16 cellular contexts compared by ENCODE assay signal in the genomic region with DNA sequence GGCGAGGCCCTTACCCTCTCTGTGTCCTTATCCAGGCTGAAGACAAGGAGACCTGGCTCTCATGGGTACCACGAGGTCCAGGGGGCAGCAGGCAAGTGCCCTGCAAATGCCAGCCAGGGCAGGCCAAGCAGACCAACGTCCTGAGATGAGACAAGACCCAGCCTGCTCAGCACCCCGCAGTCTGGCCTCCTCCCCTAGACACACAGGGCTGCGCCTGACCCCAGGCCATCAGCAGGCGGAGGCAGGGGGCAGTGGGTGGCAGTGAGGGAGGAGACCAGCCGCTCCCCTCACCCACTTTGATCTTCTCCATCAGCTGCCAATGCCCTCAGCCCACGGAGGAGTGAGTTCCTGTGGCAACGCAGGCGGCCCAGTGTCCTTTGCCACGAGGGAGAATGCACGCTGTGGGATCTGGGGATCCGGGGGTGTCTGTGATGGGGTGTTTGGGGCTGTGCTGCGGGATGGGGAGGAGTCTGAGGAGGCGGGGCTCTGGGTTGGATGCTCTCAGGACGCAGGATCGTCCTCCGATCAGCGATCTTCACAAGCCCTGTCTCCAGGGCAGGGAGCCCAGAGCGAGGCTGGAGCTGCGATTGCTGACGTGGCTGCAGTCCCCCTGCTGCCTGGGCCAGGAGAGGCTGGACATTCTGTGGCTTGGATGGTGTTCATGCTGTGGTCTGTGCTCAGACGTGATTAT. TPM values are rescaled to one million over a fixed set of nuclear protein-coding genes. Genes with fewer than 3 reads are reported as not detected.
DNase-seq lines count a peak whose midpoint lies in the region; ATAC-seq and TF ChIP-seq lines count a peak whose summit lies in the region.
"Had no signal": no experiment of that assay in that cellular context is flagged by ENCODE, and none has a peak within 500 bp of the region (broad histone marks: within the 10 kb centered on the region; RNA-seq: fewer than 3 reads in every experiment).

No MANE protein-coding gene starts in this region.

- POLR2A ChIA-PET in BJ (lab: Charles Lee) = no interaction called here

- no peak for TF ChIP-seq POLR2A in GM18505 (IDR thresholded peaks at IDR 0.05; ENCODE audit: borderline replicate concordance, extremely low read depth, insufficient read depth, insufficient read length)

- H3K4me1 ChIP-seq in effector memory CD4-positive, alpha-beta T cell (ENCODE audit: control insufficient read depth, insufficient read depth, low read length, poor library complexity, severe bottlenecking) = peaks cover 10% of the 10 kb centered on the region

- no peaks in the 10 kb centered on the region for H3K4me1 Mint-ChIP-seq in activated T-helper 1 cell treated with anti-CD3 and anti-CD28 coated beads, Interleukin-12 subunit alpha, Interleukin-12 subunit beta, Interleukin-2, Interleukin-4 antibody, amounts not matched to agents 30 ng/mL and 10 ng/mL and 1 ng/mL, durations not matched to agents 14 hours and 24 hours and 36 hours (ENCODE audit: low read depth)
- H3K4me1 Mint-ChIP-seq: immature natural killer cell had no signal

- H3K27me3 Mint-ChIP-seq in activated T-helper 1 cell treated with anti-CD3 and anti-CD28 coated beads, Interleukin-12 subunit alpha, Interleukin-12 subunit beta, Interleukin-2, Interleukin-4 antibody, amounts not matched to agents 30 ng/mL and 10 ng/mL and 1 ng/mL, durations not matched to agents 14 hours and 24 hours and 36 hours (ENCODE audit: insufficient read depth) = peaks cover 2% of the 10 kb centered on the region
- H3K27me3 Mint-ChIP-seq: CD4-positive, alpha-beta memory T cell; naive B cell had no signal

- peaks cover 4% of the 10 kb centered on the region; the same call in 1 of the 2 replicates for H3K36me3 ChIP-seq in BJ (ENCODE audit: control insufficient read depth, insufficient read depth, low read length)
- H3K36me3 ChIP-seq in effector memory CD4-positive, alpha-beta T cell (ENCODE audit: control insufficient read depth, insufficient read depth, low read length) = no peaks in the 10 kb centered on the region

- no peak for ATAC-seq in GM18505 (IDR thresholded peaks at IDR 0.05; ENCODE audit: unreplicated experiment)

- H3K9me3 Mint-ChIP-seq in activated T-helper 1 cell treated with anti-CD3 and anti-CD28 coated beads, Interleukin-12 subunit alpha, Interleukin-12 subunit beta, Interleukin-2, Interleukin-4 antibody, amounts not matched to agents 30 ng/mL and 10 ng/mL and 1 ng/mL, durations not matched to agents 14 hours and 24 hours and 36 hours = no peaks in the 10 kb centered on the region
- H3K9me3 Mint-ChIP-seq: brain; CD4-positive, alpha-beta memory T cell; immature natural killer cell; naive B cell had no signal

- peak; percentile 31 for DNase-seq in BJ (ENCODE audit: low read depth)
- DNase-seq in RPMI7951 (ENCODE audit: low read depth) = peak; percentile 58
- peak; percentile 93 for DNase-seq in fibroblast of gingiva (ENCODE audit: low read depth)
- peak; percentile 92 for DNase-seq in posterior vena cava (ENCODE audit: low spot score)
- DNase-seq in OCI-M2 (lab: John Stamatoyannopoulos, UW; ENCODE audit: unreplicated experiment) = no peak
- no peak for DNase-seq in activated T-helper 1 cell treated with anti-CD3 and anti-CD28 coated beads, Interleukin-12 subunit alpha, Interleukin-12 subunit beta, Interleukin-2, Interleukin-4 antibody, amounts not matched to agents 30 ng/mL and 10 ng/mL and 1 ng/mL, durations not matched to agents 14 hours and 24 hours and 36 hours (ENCODE audit: low spot score)
- no peak for DNase-seq in effector memory CD4-positive, alpha-beta T cell
- DNase-seq: CD4-positive, alpha-beta memory T cell; immature natural killer cell; MM.1S; naive B cell; NCI-H226; SHP77 treated with DMSO at 0.1 percent for 48 hours had no signal

- H3K36me3 Mint-ChIP-seq in activated T-helper 1 cell treated with anti-CD3 and anti-CD28 coated beads, Interleukin-12 subunit alpha, Interleukin-12 subunit beta, Interleukin-2, Interleukin-4 antibody, amounts not matched to agents 30 ng/mL and 10 ng/mL and 1 ng/mL, durations not matched to agents 14 hours and 24 hours and 36 hours (ENCODE audit: low read depth) = no peaks in the 10 kb centered on the region
- H3K36me3 Mint-ChIP-seq: brain; CD4-positive, alpha-beta memory T cell; immature natural killer cell; naive B cell had no signal

- H3K27me3 ChIP-seq in BJ (ENCODE audit: control insufficient read depth, insufficient read depth, low read length) = no peaks in the 10 kb centered on the region
- no peaks in the 10 kb centered on the region for H3K27me3 ChIP-seq in effector memory CD4-positive, alpha-beta T cell (replicated peaks; ENCODE audit: control insufficient read depth, insufficient read depth, low read length, poor library complexity, severe bottlenecking)

- H3K4me3 ChIP-seq in BJ (ENCODE audit: low read depth, low read length) = no peak overlapping the region
- no peak overlapping the region for H3K4me3 ChIP-seq in effector memory CD4-positive, alpha-beta T cell (ENCODE audit: insufficient read depth, low read depth, low read length, poor library complexity, severe bottlenecking)

- H3K27ac ChIP-seq in effector memory CD4-positive, alpha-beta T cell (ENCODE audit: insufficient read depth, low read length, poor library complexity, severe bottlenecking) = no peak overlapping the region
- H3K27ac ChIP-seq: VCaP had no signal

- 0 out of 2 replicates have a peak, but pooled peaks have one; percentile 10 for TF ChIP-seq CTCF in BJ (IDR thresholded peaks at IDR 0.05; ENCODE audit: insufficient read depth, low read depth, low read length)

- no peak overlapping the region for H3K27ac Mint-ChIP-seq in activated T-helper 1 cell treated with anti-CD3 and anti-CD28 coated beads, Interleukin-12 subunit alpha, Interleukin-12 subunit beta, Interleukin-2, Interleukin-4 antibody, amounts not matched to agents 30 ng/mL and 10 ng/mL and 1 ng/mL, durations not matched to agents 14 hours and 24 hours and 36 hours
- H3K27ac Mint-ChIP-seq: immature natural killer cell had no signal

- intact Hi-C loops in posterior vena cava (cut with DNase I) = loop anchor here (5.0 to 10.0 kb wide), 2 partner anchors 192 to 425 kb away; no protein-coding TSS in a partner anchor
- intact Hi-C loops in activated T-helper 1 cell treated with anti-CD3 and anti-CD28 coated beads, Interleukin-12 subunit alpha, Interleukin-12 subunit beta, Interleukin-2, Interleukin-4 antibody, amounts not matched to agents 30 ng/mL and 10 ng/mL and 1 ng/mL, durations not matched to agents 14 hours and 24 hours and 36 hours (cut with micrococcal nuclease) = loop anchor here (5.0 kb wide), 2 partner anchors 48 to 422 kb away; no protein-coding TSS in a partner anchor

- no peak overlapping the region for H3K4me3 Mint-ChIP-seq in activated T-helper 1 cell treated with anti-CD3 and anti-CD28 coated beads, Interleukin-12 subunit alpha, Interleukin-12 subunit beta, Interleukin-2, Interleukin-4 antibody, amounts not matched to agents 30 ng/mL and 10 ng/mL and 1 ng/mL, durations not matched to agents 14 hours and 24 hours and 36 hours
- H3K4me3 Mint-ChIP-seq: brain; CD4-positive, alpha-beta memory T cell; immature natural killer cell; naive B cell had no signal

- no peaks in the 10 kb centered on the region for H3K9me3 ChIP-seq in effector memory CD4-positive, alpha-beta T cell (ENCODE audit: control insufficient read depth, low read length)

- CTCF ChIA-PET in BJ (lab: Yijun Ruan, JAX) = interaction anchor here (0.8 to 12.2 kb wide), 5 partner anchors 113 to 212 kb away, joined by 3 to 183 read pairs (median 39); no protein-coding TSS in a partner anchor

RNA-seq across cellular contexts. Expression of gene PPARA, which starts 30.5 kb away (rescaled TPM):
- polyA plus RNA-seq in BJ (2011; rRNA removed) = 9.9 and 10.3 TPM in 2 replicates
- 12.8 and 20.0 TPM in 2 replicates for polyA minus RNA-seq in BJ (2011; rRNA and poly(A)+ RNA removed)
- 8.7 and 16.7 TPM in 2 replicates for total RNA-seq in RPMI7951 (2014; rRNA removed; shearing (Covaris generic))
- 10 to 100 TPM; 22.8 to 27.7 TPM for total RNA-seq in posterior vena cava
- total RNA-seq in activated T-helper 1 cell treated with anti-CD3 and anti-CD28 coated beads, Interleukin-12 subunit alpha, Interleukin-12 subunit beta, Interleukin-2, Interleukin-4 antibody, amounts not matched to agents 30 ng/mL and 10 ng/mL and 1 ng/mL, durations not matched to agents 14 hours and 24 hours and 36 hours = 11.6 and 14.3 TPM in 2 replicates

Comparison
In these comparisons a context has a peak if more than half of its experiments do, and no peak if none do; other contexts are left out.
1. DNase-seq: peak in BJ (single experiment), RPMI7951 (single experiment), fibroblast of gingiva (single experiment) and posterior vena cava (single experiment); none in OCI-M2 (single experiment), activated T-helper 1 cell treated with anti-CD3 and anti-CD28 coated beads, Interleukin-12 subunit alpha, Interleukin-12 subunit beta, Interleukin-2, Interleukin-4 antibody, amounts not matched to agents 30 ng/mL and 10 ng/mL and 1 ng/mL, durations not matched to agents 14 hours and 24 hours and 36 hours (single experiment) and effector memory CD4-positive, alpha-beta T cell (0 of 3).